ENCODE assay signal across 11 cellular contexts in the genomic region with DNA sequence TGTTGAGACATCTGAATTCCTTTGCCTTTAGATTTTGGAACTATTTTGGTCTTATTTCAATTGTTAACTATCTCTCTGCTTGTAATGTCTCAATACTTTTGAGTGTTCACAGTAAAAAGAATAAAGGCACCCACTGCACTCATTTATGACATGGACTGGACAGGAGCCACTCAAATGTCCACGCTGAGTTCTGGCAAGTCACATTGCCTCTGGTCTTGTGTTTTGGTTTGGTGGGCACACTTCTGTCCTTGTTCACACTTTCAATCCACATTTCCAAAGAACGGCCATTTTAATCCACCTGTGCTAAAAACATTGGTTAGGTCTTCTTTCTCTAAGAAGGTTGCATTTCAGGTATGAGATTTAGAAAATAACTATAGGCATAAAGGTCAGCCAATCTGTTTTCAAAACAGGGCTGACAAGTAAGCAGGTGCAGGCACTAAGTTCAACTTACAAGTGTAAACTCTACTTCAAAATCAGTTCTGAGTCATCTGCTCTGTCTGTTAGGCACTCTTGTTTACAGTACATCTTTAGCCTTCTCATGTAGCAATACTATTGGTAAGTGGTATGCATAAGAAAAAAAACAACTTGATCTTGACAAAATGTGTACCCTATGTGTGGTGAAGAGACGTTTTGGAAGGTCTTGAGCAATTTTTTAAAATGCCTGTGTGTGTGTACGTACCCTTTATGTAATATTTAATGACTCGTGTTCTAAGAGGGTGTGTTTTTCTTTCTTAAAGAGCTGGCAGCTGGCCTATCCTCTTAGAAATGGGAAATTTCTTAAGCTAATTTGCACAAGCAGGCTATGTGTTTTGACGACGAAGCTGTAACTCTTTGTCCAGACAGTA. TPM values are rescaled to one million over a fixed set of nuclear protein-coding genes. Genes with fewer than 3 reads are reported as not detected.
DNase-seq lines count a peak whose midpoint lies in the region; ATAC-seq, FAIRE-seq and TF ChIP-seq lines count a peak whose summit lies in the region.
"Had no signal": no experiment of that assay in that cellular context is flagged by ENCODE, and none has a peak within 500 bp of the region (broad histone marks: within the 10 kb centered on the region; RNA-seq: fewer than 3 reads in every experiment).

No MANE protein-coding gene starts in this region.

- H3K36me3 ChIP-seq in psoas muscle (ENCODE audit: insufficient read depth in 1 of 2, low read depth in 1 of 2), result no peaks in the 10 kb centered on the region
- H3K36me3 ChIP-seq in smooth muscle cell (ENCODE audit: low read depth), result no peaks in the 10 kb centered on the region

- no peak overlapping the region for H2AFZ ChIP-seq in smooth muscle cell (ENCODE audit: low read depth)

- DNase-seq in GF-D8 (lab: John Stamatoyannopoulos, UW) (peak; percentile 11), NCI-H460 (ENCODE audit: extremely low read depth, low read depth) (peak; percentile 2), epithelial cell of esophagus (ENCODE audit: low read depth) (peak; percentile 81), psoas muscle (no peak), dorsolateral prefrontal cortex (no peak), GM12891 (ENCODE audit: insufficient read length, low spot score) (no peak), smooth muscle cell (lab: John Stamatoyannopoulos, UW; ENCODE audit: unreplicated experiment) (no peak)
- DNase-seq: activated naive CD4-positive, alpha-beta T cell treated with anti-CD3 and anti-CD28 coated beads for 36 hours; immature natural killer cell had no signal

- H3K27ac ChIP-seq in psoas muscle (peak overlapping the region; percentile 84), dorsolateral prefrontal cortex (no peak overlapping the region), smooth muscle cell (ENCODE audit: low read depth) (no peak overlapping the region)

- H3K79me2 ChIP-seq in smooth muscle cell (ENCODE audit: low read depth), result no peaks in the 10 kb centered on the region

- TF ChIP-seq POLR2A in GM12891 (IDR thresholded peaks at IDR 0.05; ENCODE audit: low read depth, low read length), result no peak

- FAIRE-seq in GM12891 (lab: Jason Lieb, UNC), result no peak
- FAIRE-seq: GM12892 had no signal

- WGBS in psoas muscle, 3 donors, result 21 to 24% (median 24%) methylated on average over 7 of the region's 7 CpGs
- 53% methylated on average over 7 of the region's 7 CpGs for WGBS in smooth muscle cell (ENCODE audit: low lambda C conversion rate)

- ATAC-seq in psoas muscle, result peak; percentile 71 to 99 (median 94)
- ATAC-seq in GM18517 (IDR thresholded peaks at IDR 0.05; ENCODE audit: unreplicated experiment), result no peak

- no peak overlapping the region for H3K4me2 ChIP-seq in smooth muscle cell

- no peaks in the 10 kb centered on the region for H4K20me1 ChIP-seq in smooth muscle cell (ENCODE audit: low read depth)

- no peaks in the 10 kb centered on the region for H3K9me3 ChIP-seq in psoas muscle
- no peaks in the 10 kb centered on the region for H3K9me3 ChIP-seq in smooth muscle cell (replicated peaks; ENCODE audit: low read depth)

- H3K4me1 ChIP-seq in psoas muscle (peaks cover 10% of the 10 kb centered on the region), smooth muscle cell (ENCODE audit: low read depth) (no peaks in the 10 kb centered on the region)

- no peaks in the 10 kb centered on the region for H3F3A ChIP-seq in smooth muscle cell (ENCODE audit: low read depth)

- TF ChIP-seq CTCF in epithelial cell of esophagus (IDR thresholded peaks at IDR 0.05; ENCODE audit: insufficient read depth, low read depth, low read length, missing control alignments), result no peak
- TF ChIP-seq CTCF in psoas muscle (IDR thresholded peaks at IDR 0.05), result no peak
- TF ChIP-seq CTCF in dorsolateral prefrontal cortex (IDR thresholded peaks at IDR 0.05 in 54 of 56, conservative IDR thresholded peaks at IDR 0.05 in 2 of 56; ENCODE audit: low read depth in 1 of 56, partially characterized antibody in 56 of 56), result no peak
- no peak for TF ChIP-seq CTCF in smooth muscle cell (IDR thresholded peaks at IDR 0.05; ENCODE audit: borderline replicate concordance, insufficient read depth, poor library complexity, severe bottlenecking)

- no peak overlapping the region for H3K9ac ChIP-seq in smooth muscle cell (ENCODE audit: low read depth)

- intact Hi-C loops in psoas muscle (cut with DNase I), result no loop called here
- intact Hi-C loops in dorsolateral prefrontal cortex (cut with DNase I), result no loop called here

- no peaks in the 10 kb centered on the region for H3K27me3 ChIP-seq in psoas muscle (ENCODE audit: insufficient read depth in 3 of 3, low read length in 2 of 3)
- H3K27me3 ChIP-seq in dorsolateral prefrontal cortex, result no peaks in the 10 kb centered on the region
- no peaks in the 10 kb centered on the region for H3K27me3 ChIP-seq in smooth muscle cell (ENCODE audit: low read depth)

- H3K4me3 ChIP-seq in epithelial cell of esophagus (ENCODE audit: low read length) (no peak overlapping the region), psoas muscle (peak overlapping the region; percentile 47), dorsolateral prefrontal cortex (no peak overlapping the region), smooth muscle cell (no peak overlapping the region)

TF ChIP-seq in GM12891, 5 proteins besides CTCF, POLR2A, EP300 and RAD21:
- no peak for TF ChIP-seq SPI1 (IDR thresholded peaks at IDR 0.05; ENCODE audit: low read depth, low read length)
- TF ChIP-seq POU2F2 (IDR thresholded peaks at IDR 0.05; ENCODE audit: low read depth, low read length), result no peak
- TF ChIP-seq PAX5 (IDR thresholded peaks at IDR 0.05; ENCODE audit: insufficient read depth, low read length, severe bottlenecking), result no peak
- no peak for TF ChIP-seq TAF1 (IDR thresholded peaks at IDR 0.05; ENCODE audit: low read depth, low read length)
- no peak for TF ChIP-seq POLR2AphosphoS5 (IDR thresholded peaks at IDR 0.05; ENCODE audit: low read depth, low read length)
TF ChIP-seq in GM12891: peak in this region for 0.

RNA-seq across cellular contexts. Expression of a gene that starts 31.5 kb away (rescaled TPM):
- 113 and 127 TPM in 2 replicates for total RNA-seq in NCI-H460 (2014; rRNA removed; shearing (Covaris generic))
- 95.3 and 98.7 TPM in 2 replicates for polyA plus RNA-seq in NCI-H460 (2014; cell fraction: nucleus; rRNA removed)
- total RNA-seq in psoas muscle (100 to 1,000 TPM; 466 to 795 (median 548) TPM), dorsolateral prefrontal cortex (100 to 1,000 TPM; 156 to 388 (median 286) TPM), smooth muscle cell (244 and 251 TPM in 2 replicates)
- polyA plus RNA-seq in psoas muscle (100 to 1,000 TPM in 2 of 3 donors, 10 to 100 TPM in 1; 77.7 to 951 (median 718) TPM), smooth muscle cell (163 and 186 TPM in 2 replicates)
- 73.4 TPM for polyA plus RNA-seq in GM12891 (2012; ENCODE audit: low read depth, missing spikeins)

Comparison
In these comparisons a context has a peak if more than half of its experiments do, and no peak if none do; other contexts are left out.
1. DNase-seq: peak in GF-D8 (single experiment), NCI-H460 (single experiment) and epithelial cell of esophagus (single experiment); none in psoas muscle (0 of 2), dorsolateral prefrontal cortex (0 of 10), GM12891 (single experiment) and smooth muscle cell (single experiment).